ENCODE assay signal across 8 cellular contexts in the genomic region with DNA sequence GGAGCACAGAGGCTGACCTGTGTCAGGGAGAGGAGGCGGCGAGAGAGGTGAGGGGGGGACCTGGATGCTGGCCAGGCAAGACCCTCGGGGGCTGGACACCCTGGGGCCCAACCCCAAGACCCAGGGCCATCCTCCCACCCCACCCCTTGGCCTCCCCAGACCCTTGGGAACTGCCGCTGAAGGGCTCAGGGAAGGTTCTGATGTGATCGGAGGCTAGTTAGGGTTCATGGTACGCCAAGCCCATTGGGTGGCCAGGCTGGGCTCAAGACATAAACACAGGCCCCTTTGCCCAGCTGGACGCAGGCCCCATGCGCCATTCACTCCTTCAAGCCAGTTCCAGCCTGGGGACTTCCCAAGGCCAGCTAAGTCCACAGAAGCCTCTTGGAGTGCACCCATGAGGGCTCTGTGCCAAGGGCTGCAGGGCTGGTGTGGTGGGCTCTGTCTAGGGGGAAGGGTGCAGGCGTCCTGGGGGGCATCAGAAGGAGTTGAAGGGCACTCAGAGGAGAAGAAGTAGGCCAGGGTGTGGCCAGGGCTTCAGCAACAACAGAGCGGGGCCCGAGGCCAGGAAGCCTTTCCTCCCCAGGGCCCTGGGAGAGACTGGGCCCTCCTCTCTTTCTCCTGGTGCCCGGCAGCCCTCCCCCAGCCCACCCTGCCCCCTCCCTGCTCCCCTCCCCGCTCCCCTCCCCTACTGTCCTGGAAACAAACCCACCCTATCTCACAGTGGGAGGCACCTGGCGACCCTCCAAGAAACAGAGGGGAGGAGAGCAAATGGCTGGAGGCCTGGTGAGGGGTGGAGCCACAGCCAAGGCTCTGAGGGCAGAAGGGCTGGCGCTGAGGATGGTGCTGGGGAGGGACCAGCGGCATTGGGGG. TPM values are rescaled to one million over a fixed set of nuclear protein-coding genes. Genes with fewer than 3 reads are reported as not detected.
A peak's percentile ranks its signal among the peaks of the same experiment; 100 is the strongest.
DNase-seq lines count a peak whose midpoint lies in the region; ATAC-seq and TF ChIP-seq lines count a peak whose summit lies in the region.

No MANE protein-coding gene starts in this region.

- peak overlapping the region in 2 of 10 donors; percentile 18 to 39 for H3K4me3 Mint-ChIP-seq in naive thymus-derived CD8-positive, alpha-beta T cell
- no peak overlapping the region for H3K4me3 Mint-ChIP-seq in stimulated activated effector memory CD8-positive, alpha-beta T cell treated with anti-CD3 and anti-CD28 coated beads, Interleukin-12 subunit alpha, Interleukin-12 subunit beta, amount 100 ng/mL, for 72 hours

- H3K27me3 Mint-ChIP-seq in naive thymus-derived CD8-positive, alpha-beta T cell, result no peaks in the 10 kb centered on the region

- no peak overlapping the region for H3K27ac ChIP-seq in AG04450 (ENCODE audit: low read depth, low read length)

- TF ChIP-seq CTCF in AG04450 (IDR thresholded peaks at IDR 0.05; ENCODE audit: low read depth, low read length), result no peak

- H3K36me3 Mint-ChIP-seq in naive thymus-derived CD8-positive, alpha-beta T cell, result peaks cover 0 to 7% (median 0%) of the 10 kb centered on the region in 3 donors
- H3K36me3 Mint-ChIP-seq in stimulated activated effector memory CD8-positive, alpha-beta T cell treated with anti-CD3 and anti-CD28 coated beads, Interleukin-12 subunit alpha, Interleukin-12 subunit beta, amount 100 ng/mL, for 72 hours, result no peaks in the 10 kb centered on the region

- POLR2A ChIA-PET in AG04450 (lab: Yijun Ruan, JAX), result interaction anchor here (0.5 to 1.2 kb wide), 2 partner anchors 62 kb away, joined by 3 read pairs; a partner anchor contains a TSS
- POLR2A ChIA-PET in naive thymus-derived CD8-positive, alpha-beta T cell (lab: Charles Lee), result interaction anchor here (1.9 to 7.2 kb wide), 4 partner anchors 8 to 14 kb away, joined by 6 to 112 read pairs (median 18); a partner anchor contains a TSS

- no peaks in the 10 kb centered on the region for H3K27me3 ChIP-seq in AG04450 (ENCODE audit: control insufficient read depth, insufficient read depth, low read length)

- CTCF ChIA-PET in AG04450 (lab: Charles Lee), result no interaction called here

- ATAC-seq in naive thymus-derived CD8-positive, alpha-beta T cell, result peak in 1 of 2 donors; percentile 13
- no peak for ATAC-seq in HG03521 (IDR thresholded peaks at IDR 0.05; ENCODE audit: unreplicated experiment)
- ATAC-seq in stimulated activated effector memory CD8-positive, alpha-beta T cell treated with anti-CD3 and anti-CD28 coated beads, Interleukin-12 subunit alpha, Interleukin-12 subunit beta, amount 100 ng/mL, for 72 hours, result no peak
- ATAC-seq in GM19023 (IDR thresholded peaks at IDR 0.05; ENCODE audit: unreplicated experiment), result no peak

- peak; percentile 33 for DNase-seq in AG04450 (ENCODE audit: low read depth, low spot score)
- peak; percentile 67 for DNase-seq in NCI-H1105 treated with DMSO at 0.1 percent for 48 hours (lab: John Stamatoyannopoulos, UW)
- peak; percentile 80 to 82 for DNase-seq in erythroblast (lab: John Stamatoyannopoulos, UW)
- peak in 1 of 10 donors; percentile 19 for DNase-seq in naive thymus-derived CD8-positive, alpha-beta T cell
- DNase-seq in central memory CD4-positive, alpha-beta T cell, result no peak
- no peak for DNase-seq in stimulated activated effector memory CD8-positive, alpha-beta T cell treated with anti-CD3 and anti-CD28 coated beads, Interleukin-12 subunit alpha, Interleukin-12 subunit beta, amount 100 ng/mL, for 72 hours (ENCODE audit: low spot score in 2 of 2)

- H3K9me3 Mint-ChIP-seq in naive thymus-derived CD8-positive, alpha-beta T cell, result no peaks in the 10 kb centered on the region
- H3K9me3 Mint-ChIP-seq in stimulated activated effector memory CD8-positive, alpha-beta T cell treated with anti-CD3 and anti-CD28 coated beads, Interleukin-12 subunit alpha, Interleukin-12 subunit beta, amount 100 ng/mL, for 72 hours, result no peaks in the 10 kb centered on the region

- H3K4me1 Mint-ChIP-seq in naive thymus-derived CD8-positive, alpha-beta T cell, result peaks cover 22 to 58% (median 42%) of the 10 kb centered on the region in 4 donors
- peaks cover 20% of the 10 kb centered on the region for H3K4me1 Mint-ChIP-seq in stimulated activated effector memory CD8-positive, alpha-beta T cell treated with anti-CD3 and anti-CD28 coated beads, Interleukin-12 subunit alpha, Interleukin-12 subunit beta, amount 100 ng/mL, for 72 hours

- TF ChIP-seq POLR2A in erythroblast (IDR thresholded peaks at IDR 0.05; ENCODE audit: low read length), result peak; percentile 11

- H3K27ac Mint-ChIP-seq in naive thymus-derived CD8-positive, alpha-beta T cell, result peak overlapping the region in 8 of 10 donors; percentile 28 to 90 (median 68)
- H3K27ac Mint-ChIP-seq in stimulated activated effector memory CD8-positive, alpha-beta T cell treated with anti-CD3 and anti-CD28 coated beads, Interleukin-12 subunit alpha, Interleukin-12 subunit beta, amount 100 ng/mL, for 72 hours, result no peak overlapping the region

- peaks cover 7% of the 10 kb centered on the region for H3K9me3 ChIP-seq in AG04450 (ENCODE audit: control insufficient read depth, insufficient read depth, low read length)

- H3K4me3 ChIP-seq in AG04450 (ENCODE audit: low read depth, low read length), result no peak overlapping the region

RNA-seq across cellular contexts. Expression of a gene that starts 12.9 kb away (rescaled TPM):
- polyA plus RNA-seq in AG04450 (2011; rRNA removed), result 0.10 and 0.14 TPM in 2 replicates
- 0.52 TPM in 1 of 2 replicates, not detected in the other for polyA minus RNA-seq in AG04450 (2011; rRNA and poly(A)+ RNA removed)
- 100 to 1,000 TPM; 158 to 171 TPM for total RNA-seq in naive thymus-derived CD8-positive, alpha-beta T cell
- 100 to 1,000 TPM in 1 of 3 donors, 10 to 100 TPM in 2; 58.5 to 124 (median 96.6) TPM for polyA plus RNA-seq in naive thymus-derived CD8-positive, alpha-beta T cell

RNA-seq across cellular contexts. Expression of a gene that starts 13.0 kb away (rescaled TPM):
- polyA plus RNA-seq in AG04450 (2011; rRNA removed), result not detected in 2 replicates
- not detected in 2 replicates for polyA minus RNA-seq in AG04450 (2011; rRNA and poly(A)+ RNA removed)
- total RNA-seq in naive thymus-derived CD8-positive, alpha-beta T cell, result 100 to 1,000 TPM; 113 to 115 TPM
- 10 to 100 TPM; 13.6 to 20.2 (median 20.2) TPM for polyA plus RNA-seq in naive thymus-derived CD8-positive, alpha-beta T cell

RNA-seq across cellular contexts. Expression of a gene that starts 44.4 kb away (rescaled TPM):
- not detected in 2 replicates for polyA plus RNA-seq in AG04450 (2011; rRNA removed)
- polyA minus RNA-seq in AG04450 (2011; rRNA and poly(A)+ RNA removed), result not detected in 2 replicates
- total RNA-seq in naive thymus-derived CD8-positive, alpha-beta T cell, result under 1 TPM in 1 of 2 experiments, not detected in 1; 0.19 TPM
- polyA plus RNA-seq in naive thymus-derived CD8-positive, alpha-beta T cell, result 1 to 10 TPM in 1 of 3 donors, under 1 TPM in 1, not detected in 1; 0.23 to 2.8 TPM

Comparison
In these comparisons a context has a peak if more than half of its experiments do, and no peak if none do; other contexts are left out.
1. DNase-seq: peak in AG04450 (single experiment), NCI-H1105 treated with DMSO at 0.1 percent for 48 hours (single experiment) and erythroblast (2 of 2); none in central memory CD4-positive, alpha-beta T cell (single experiment) and stimulated activated effector memory CD8-positive, alpha-beta T cell treated with anti-CD3 and anti-CD28 coated beads, Interleukin-12 subunit alpha, Interleukin-12 subunit beta, amount 100 ng/mL, for 72 hours (0 of 2).
2. RNA of a gene that starts 12.9 kb away (polyA plus RNA-seq): 58.5 to 124 TPM in naive thymus-derived CD8-positive, alpha-beta T cell; 0.10 to 0.14 TPM in AG04450; every median in the first group is over 10 times any median in the second.
3. RNA of a gene that starts 13.0 kb away (polyA plus RNA-seq): 13.6 to 20.2 TPM in naive thymus-derived CD8-positive, alpha-beta T cell; not detected in AG04450; every median in the first group is over 10 times any median in the second.